Comparison of ENCODE assay signal across 20 cellular contexts in the genomic region with DNA sequence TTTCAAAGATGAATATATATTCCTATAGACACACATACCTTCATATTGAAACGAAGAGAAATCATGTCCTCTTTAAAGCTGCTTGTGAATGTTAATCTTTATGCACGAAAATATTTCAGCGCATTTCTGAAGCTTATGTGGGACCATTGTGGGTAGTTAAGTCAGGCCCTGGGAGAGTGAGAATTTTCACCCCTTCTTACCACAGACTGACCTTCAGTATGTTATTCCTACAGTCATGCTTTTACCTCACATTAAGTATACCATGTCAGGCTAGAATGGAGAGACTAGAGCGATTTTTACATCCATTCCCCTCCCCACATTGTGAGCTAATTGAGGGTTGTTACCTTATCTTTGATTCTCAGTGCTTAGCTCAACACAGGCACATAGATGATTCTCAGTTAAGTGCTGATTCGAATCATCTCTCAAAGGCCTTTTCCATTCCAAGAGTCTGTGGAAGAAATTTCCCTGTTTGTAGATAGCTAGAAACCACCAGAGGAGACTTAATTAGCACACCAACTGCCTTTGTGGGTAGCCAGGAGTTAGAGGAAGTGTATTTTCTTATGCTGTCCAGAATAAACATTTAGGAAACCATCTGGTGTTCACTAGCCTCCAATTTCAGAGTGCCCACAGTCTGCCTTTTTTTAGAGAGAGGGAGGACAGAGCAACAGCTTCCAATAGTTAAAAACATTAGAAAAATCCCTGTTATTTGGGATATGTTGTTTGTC.
DNase-seq lines count a peak whose midpoint lies in the region; ATAC-seq and TF ChIP-seq lines count a peak whose summit lies in the region.
"Had no signal": no experiment of that assay in that cellular context is flagged by ENCODE, and none has a peak within 500 bp of the region (broad histone marks: within the 10 kb centered on the region; RNA-seq: fewer than 3 reads in every experiment).

No MANE protein-coding gene starts in this region.

- no peaks in the 10 kb centered on the region for H3K79me2 ChIP-seq in trophoblast cell (ENCODE audit: control insufficient read depth, insufficient read depth, low read length, poor library complexity)

- ATAC-seq in GM19324 (IDR thresholded peaks at IDR 0.05; ENCODE audit: low FRiP score, unreplicated experiment): no peak
- ATAC-seq: effector memory CD8-positive, alpha-beta T cell; naive thymus-derived CD4-positive, alpha-beta T cell had no signal

- WGBS in trophoblast cell (ENCODE audit: extremely low coverage, insufficient coverage, insufficient read length): no CpG with 5 or more reads among the region's 5 CpGs

- H2AFZ ChIP-seq in trophoblast cell (ENCODE audit: insufficient read depth, low read length, poor library complexity): no peak overlapping the region

- no peak overlapping the region for H2BK5ac ChIP-seq in trophoblast cell (ENCODE audit: low read depth, low read length, poor library complexity)

- DNase-seq in GDM1 (lab: John Stamatoyannopoulos, UW) (peak; percentile 18), NB4 (ENCODE audit: low read depth) (peak; percentile 56), adipocyte (ENCODE audit: low read depth) (peak; percentile 41), iris pigment epithelial cell (ENCODE audit: low read depth) (peak; percentile 45), trophoblast cell (no peak), NCI-H1694 treated with DMSO at 0.1 percent for 48 hours (lab: John Stamatoyannopoulos, UW) (no peak)
- DNase-seq in activated CD4-positive, alpha-beta T cell treated with anti-CD3 and anti-CD28 coated beads for 4 hours: no peak
- DNase-seq: activated CD4-positive, CD25-positive, alpha-beta regulatory T cell; activated CD8-positive, alpha-beta memory T cell treated with anti-CD3 and anti-CD28 coated beads for 24 hours; activated naive CD8-positive, alpha-beta T cell treated with anti-CD3 and anti-CD28 coated beads for 36 hours; effector memory CD8-positive, alpha-beta T cell; head of caudate nucleus; islet precursor cell; naive thymus-derived CD4-positive, alpha-beta T cell; NCI-H146; posterior cingulate gyrus; small intestine; stimulated activated CD4-positive, alpha-beta T cell treated with anti-CD3 and anti-CD28 coated beads, Interleukin-4, amount 100 ng/mL, for 1 hour; uterus had no signal

- H3K9ac ChIP-seq in adipocyte (ENCODE audit: low read length) (no peak overlapping the region), trophoblast cell (ENCODE audit: low read length) (no peak overlapping the region)

- H3K4me2 ChIP-seq in trophoblast cell (ENCODE audit: low read length): no peak overlapping the region

- H3K4ac ChIP-seq in trophoblast cell (ENCODE audit: low read depth, low read length): no peak overlapping the region

- TF ChIP-seq CTCF in NB4 (IDR thresholded peaks at IDR 0.05; ENCODE audit: low read depth, low read length): no peak

- H3K23ac ChIP-seq in trophoblast cell (ENCODE audit: low read length): no peak overlapping the region

- no peak overlapping the region for H4K8ac ChIP-seq in trophoblast cell (ENCODE audit: low read depth, low read length)

- TF ChIP-seq POLR2A in NB4 (IDR thresholded peaks at IDR 0.05; ENCODE audit: extremely low read depth, insufficient read length): no peak

- H2BK12ac ChIP-seq in trophoblast cell (ENCODE audit: low read length): no peak overlapping the region

- no peak overlapping the region for H4K12ac ChIP-seq in trophoblast cell (ENCODE audit: low read depth, low read length)

- H3K4me3 ChIP-seq in NB4 (ENCODE audit: low read depth, low read length) (no peak overlapping the region), adipocyte (ENCODE audit: low read length) (no peak overlapping the region), trophoblast cell (ENCODE audit: low read depth, low read length) (no peak overlapping the region)
- H3K4me3 ChIP-seq: uterus had no signal

- H3K4me1 ChIP-seq in adipocyte (ENCODE audit: control insufficient read depth, insufficient read depth, low read length): no peaks in the 10 kb centered on the region
- no peaks in the 10 kb centered on the region for H3K4me1 ChIP-seq in trophoblast cell (ENCODE audit: control insufficient read depth in 1 of 2, insufficient read depth in 2 of 2, low read length in 2 of 2)
- H3K4me1 ChIP-seq: uterus had no signal

- no peak overlapping the region for H3K14ac ChIP-seq in trophoblast cell (ENCODE audit: low read length)

- H3K18ac ChIP-seq in trophoblast cell (ENCODE audit: low read length): no peak overlapping the region

- H4K91ac ChIP-seq in trophoblast cell (ENCODE audit: low read depth, low read length): no peak overlapping the region

- H3K27me3 ChIP-seq in adipocyte (replicated peaks; ENCODE audit: control insufficient read depth, insufficient read depth, low read length) (peaks cover 3% of the 10 kb centered on the region), trophoblast cell (ENCODE audit: insufficient read depth, low read length) (no peaks in the 10 kb centered on the region)
- H3K27me3 ChIP-seq: uterus had no signal

- H3K36me3 ChIP-seq in adipocyte (ENCODE audit: control insufficient read depth, insufficient read depth, low read length, severe bottlenecking) (no peaks in the 10 kb centered on the region), trophoblast cell (ENCODE audit: control insufficient read depth in 1 of 2, insufficient read depth in 2 of 2, low read length in 2 of 2) (peaks cover 0 to 2% of the 10 kb centered on the region in 2 experiments)
- H3K36me3 ChIP-seq: uterus had no signal

- no peak overlapping the region for H2AK5ac ChIP-seq in trophoblast cell (ENCODE audit: low read length)

- no peak overlapping the region for H2BK120ac ChIP-seq in trophoblast cell (ENCODE audit: insufficient read depth, low read length, poor library complexity)

- H3K9me3 ChIP-seq in adipocyte (ENCODE audit: control insufficient read depth, low read length) (no peaks in the 10 kb centered on the region), trophoblast cell (ENCODE audit: insufficient read depth, low read depth, low read length) (no peaks in the 10 kb centered on the region)
- H3K9me3 ChIP-seq: uterus had no signal

- no peaks in the 10 kb centered on the region for H3K79me1 ChIP-seq in trophoblast cell (ENCODE audit: low read length)

- no peak overlapping the region for H3K27ac ChIP-seq in trophoblast cell (ENCODE audit: low read depth, low read length)
- H3K27ac ChIP-seq: uterus had no signal

Comparison
In these comparisons a context has a peak if more than half of its experiments do, and no peak if none do; other contexts are left out.
1. DNase-seq: peak in GDM1 (single experiment), NB4 (single experiment), adipocyte (single experiment) and iris pigment epithelial cell (single experiment); none in trophoblast cell (0 of 2), NCI-H1694 treated with DMSO at 0.1 percent for 48 hours (single experiment) and activated CD4-positive, alpha-beta T cell treated with anti-CD3 and anti-CD28 coated beads for 4 hours (0 of 2).